In genomic region chr5:58184910-58185309, GRCh38 we compare ENCODE assay signal across 15 cellular contexts.
DNase-seq lines count a peak whose midpoint lies in the region; ATAC-seq, FAIRE-seq and TF ChIP-seq lines count a peak whose summit lies in the region.
"Had no signal": no experiment of that assay in that cellular context is flagged by ENCODE, and none has a peak within 500 bp of the region (broad histone marks: within the 10 kb centered on the region; RNA-seq: fewer than 3 reads in every experiment).

No MANE protein-coding gene starts in this region.

- no peaks in the 10 kb centered on the region for H3K36me3 ChIP-seq in IMR-90 (ENCODE audit: control insufficient read depth, insufficient read depth, low read length)
- H3K36me3 ChIP-seq in astrocyte (ENCODE audit: insufficient read depth, low read length), result no peaks in the 10 kb centered on the region
- H3K36me3 ChIP-seq in Peyer's patch, result no peaks in the 10 kb centered on the region
- H3K36me3 ChIP-seq: esophagus muscularis mucosa, tibial nerve had no signal

- CTCF ChIA-PET in IMR-90 (lab: Yijun Ruan, JAX), result no interaction called here

- H3K27ac ChIP-seq in IMR-90 (ENCODE audit: insufficient read depth, low read length) (no peak overlapping the region), astrocyte (ENCODE audit: low read depth, low read length) (peak overlapping the region; percentile 47), Peyer's patch (no peak overlapping the region)
- H3K27ac ChIP-seq: esophagus muscularis mucosa, tibial nerve had no signal

- peak overlapping the region; percentile 91 for H3K27ac Mint-ChIP-seq in astrocyte (ENCODE audit: unreplicated experiment)
- H3K27ac Mint-ChIP-seq: activated naive CD4-positive, alpha-beta T cell treated with anti-CD3 and anti-CD28 coated beads, Interleukin-2, amount 50 U/mL, for 72 hours had no signal

- no peaks in the 10 kb centered on the region for H3K79me2 ChIP-seq in astrocyte (ENCODE audit: insufficient read depth, low read length)

- no peak overlapping the region for H2BK5ac ChIP-seq in IMR-90 (ENCODE audit: low read depth, low read length, poor library complexity, severe bottlenecking)

- H4K5ac ChIP-seq in IMR-90 (ENCODE audit: low read depth, low read length), result no peak overlapping the region

- DNase-seq in AG08396 (ENCODE audit: low spot score), result peak; percentile 36
- peak; percentile 50 for DNase-seq in IMR-90
- peak; percentile 61 for DNase-seq in astrocyte (ENCODE audit: low read depth)
- no peak for DNase-seq in stimulated activated CD8-positive, alpha-beta memory T cell treated with anti-CD3 and anti-CD28 coated beads, Interleukin-4, amount 100 ng/mL, for 48 hours
- no peak for DNase-seq in Peyer's patch
- DNase-seq in SIG-M5 treated with dmso at 0.1 percent for 504 hours (lab: John Stamatoyannopoulos, UW; ENCODE audit: unreplicated experiment), result no peak
- DNase-seq: DMS79, NCI-H187 treated with DMSO at 0.1 percent for 48 hours, NCI-H748 treated with DMSO at 0.1 percent for 48 hours had no signal

- H4K91ac ChIP-seq in IMR-90 (ENCODE audit: insufficient read depth, low read depth, low read length), result no peak overlapping the region

- H3K9me3 ChIP-seq in IMR-90 (ENCODE audit: control insufficient read depth, insufficient read depth, low read length) (no peaks in the 10 kb centered on the region), astrocyte (ENCODE audit: insufficient read depth, low read depth, low read length) (no peaks in the 10 kb centered on the region), Peyer's patch (no peaks in the 10 kb centered on the region)
- H3K9me3 ChIP-seq: esophagus muscularis mucosa, tibial nerve had no signal

- no peaks in the 10 kb centered on the region for H3K79me1 ChIP-seq in IMR-90 (ENCODE audit: low read depth in 1 of 2, low read length in 2 of 2)

- TF ChIP-seq RAD21 in IMR-90 (IDR thresholded peaks at IDR 0.05; ENCODE audit: low read length), result no peak

- no peak overlapping the region for H3K14ac ChIP-seq in IMR-90 (replicated peaks; ENCODE audit: low read depth, low read length)

- BruUV-seq in IMR-90 (replicated peaks; lab: Mats Ljungman, UMichigan), result no TSS peak

- H4K20me1 ChIP-seq in IMR-90 (ENCODE audit: insufficient read depth, low read length), result no peaks in the 10 kb centered on the region
- H4K20me1 ChIP-seq in astrocyte (ENCODE audit: insufficient read depth, low read length), result no peaks in the 10 kb centered on the region

- no peak overlapping the region for H3K18ac ChIP-seq in IMR-90 (ENCODE audit: low read depth, low read length)

- 0 out of 3 replicates have a peak overlapping the region, but pooled peaks have one; percentile 25 for H2BK15ac ChIP-seq in IMR-90 (ENCODE audit: low read depth, low read length)

- no CpG with 5 or more reads among the region's 2 CpGs for WGBS in IMR-90 (ENCODE audit: extremely low coverage in 2 of 2, insufficient read length in 1 of 2), 2 experiments

- TF ChIP-seq CTCF in IMR-90 (conservative IDR thresholded peaks at IDR 0.05; ENCODE audit: low read depth, low read length) (no peak), astrocyte (IDR thresholded peaks at IDR 0.05; ENCODE audit: insufficient read depth, low read depth, low read length) (no peak), Peyer's patch (IDR thresholded peaks at IDR 0.05) (no peak)

- H3K23ac ChIP-seq in IMR-90 (ENCODE audit: low read depth, low read length), result no peak overlapping the region

- H3K4me1 Mint-ChIP-seq in astrocyte (ENCODE audit: low read depth, unreplicated experiment), result peaks cover 55% of the 10 kb centered on the region

- H3K27me3 Mint-ChIP-seq in astrocyte (ENCODE audit: low read depth, unreplicated experiment), result no peaks in the 10 kb centered on the region

- peak overlapping the region; percentile 26; the same call in 1 of the 2 replicates for H2BK120ac ChIP-seq in IMR-90 (ENCODE audit: low read depth, low read length)

- H3K9me1 ChIP-seq in IMR-90 (ENCODE audit: insufficient read depth, low read length), result peaks cover 6% of the 10 kb centered on the region; the same call in 1 of the 2 replicates

- H2BK20ac ChIP-seq in IMR-90 (ENCODE audit: low read depth, low read length), result no peak overlapping the region

- H3K27me3 ChIP-seq in IMR-90 (ENCODE audit: control insufficient read depth, insufficient read depth, low read length) (no peaks in the 10 kb centered on the region), astrocyte (ENCODE audit: insufficient read depth, low read length) (no peaks in the 10 kb centered on the region), Peyer's patch (no peaks in the 10 kb centered on the region)
- H3K27me3 ChIP-seq: esophagus muscularis mucosa, tibial nerve had no signal

- no peak overlapping the region for H3K9ac ChIP-seq in IMR-90 (ENCODE audit: low read depth, low read length)
- no peak overlapping the region for H3K9ac ChIP-seq in astrocyte (ENCODE audit: low read length)

- no peaks in the 10 kb centered on the region for H3K36me3 Mint-ChIP-seq in astrocyte (ENCODE audit: low read depth, unreplicated experiment)
- H3K36me3 Mint-ChIP-seq: activated naive CD4-positive, alpha-beta T cell treated with anti-CD3 and anti-CD28 coated beads, Interleukin-2, amount 50 U/mL, for 72 hours had no signal

- H3K4ac ChIP-seq in IMR-90 (ENCODE audit: low read depth, low read length), result no peak overlapping the region; the same call in 1 of the 2 replicates

- no peaks in the 10 kb centered on the region for H3K9me3 Mint-ChIP-seq in astrocyte (ENCODE audit: unreplicated experiment)
- H3K9me3 Mint-ChIP-seq: activated naive CD4-positive, alpha-beta T cell treated with anti-CD3 and anti-CD28 coated beads, Interleukin-2, amount 50 U/mL, for 72 hours had no signal

- H3K4me2 ChIP-seq in IMR-90 (ENCODE audit: low read depth, low read length) (peak overlapping the region; percentile 47; the same call in 1 of the 2 replicates), astrocyte (ENCODE audit: low read length) (no peak overlapping the region)

- intact Hi-C loops in IMR-90 (cut with micrococcal nuclease), result loop anchor here (5.0 kb wide), 3 partner anchors 298 to 888 kb away; no protein-coding TSS in a partner anchor

- H2AFZ ChIP-seq in IMR-90 (replicated peaks; ENCODE audit: low read length, poor library complexity) (no peak overlapping the region), astrocyte (ENCODE audit: low read depth, low read length) (no peak overlapping the region)

- FAIRE-seq in astrocyte (lab: Jason Lieb, UNC) (peak; percentile 84), islet of Langerhans (lab: Jason Lieb, UNC) (peak; percentile 89)
- FAIRE-seq: GM12891 had no signal

- H3K4me1 ChIP-seq in IMR-90 (ENCODE audit: control insufficient read depth, insufficient read depth, low read length) (peaks cover 3% of the 10 kb centered on the region), astrocyte (ENCODE audit: insufficient read depth, low read length) (peaks cover 21% of the 10 kb centered on the region), Peyer's patch (no peaks in the 10 kb centered on the region)

- POLR2A ChIA-PET in IMR-90 (lab: Charles Lee; ENCODE audit: unreplicated experiment), result no interaction called here

- H3K4me3 ChIP-seq in IMR-90 (ENCODE audit: insufficient read depth, low read depth, low read length), result no peak overlapping the region
- no peak overlapping the region for H3K4me3 ChIP-seq in astrocyte (ENCODE audit: insufficient read depth, low read depth, low read length)
- H3K4me3 ChIP-seq in Peyer's patch, result no peak overlapping the region
- H3K4me3 ChIP-seq: esophagus muscularis mucosa, tibial nerve had no signal

- H3K4me3 Mint-ChIP-seq in astrocyte (ENCODE audit: unreplicated experiment), result no peak overlapping the region

- H2AK5ac ChIP-seq in IMR-90 (ENCODE audit: low read depth, low read length), result no peak overlapping the region

- no peak overlapping the region for H3K56ac ChIP-seq in IMR-90 (ENCODE audit: extremely low read depth, insufficient read depth, low read length)

- peak; percentile 38; the same call in 1 of the 2 replicates for ATAC-seq in IMR-90 (ENCODE audit: low read depth)
- no peak for ATAC-seq in GM21717 (IDR thresholded peaks at IDR 0.05; ENCODE audit: unreplicated experiment)
- ATAC-seq: activated naive CD4-positive, alpha-beta T cell treated with anti-CD3 and anti-CD28 coated beads, Interleukin-2, amount 50 U/mL, for 72 hours had no signal

- dilution Hi-C loops in IMR-90 (cut with HindIII; ENCODE audit: low sequenced_read_pairs, unreplicated experiment), result no loop called here

- H2AK9ac ChIP-seq in IMR-90 (replicated peaks; ENCODE audit: low read depth, low read length, poor library complexity), result no peak overlapping the region

- in situ Hi-C loops in IMR-90 (cut with MboI; ENCODE audit: low sequenced_read_pairs), result no loop called here

- TF ChIP-seq POLR2A in IMR-90 (IDR thresholded peaks at IDR 0.05; ENCODE audit: low read depth, low read length) (no peak), Peyer's patch (IDR thresholded peaks at IDR 0.05) (no peak)

- H4K8ac ChIP-seq in IMR-90 (ENCODE audit: low read depth in 2 of 2, low read length in 2 of 2), result no peak overlapping the region

TF ChIP-seq in IMR-90, 13 proteins besides CTCF, POLR2A, EP300 and RAD21:
- TF ChIP-seq MAZ (IDR thresholded peaks at IDR 0.05; ENCODE audit: borderline replicate concordance, low read depth, low read length) (no peak), FOS (IDR thresholded peaks at IDR 0.05; ENCODE audit: low read depth, low read length) (0 out of 2 replicates have a peak, but pooled peaks have one; percentile 21)

Comparison
In these comparisons a context has a peak if more than half of its experiments do, and no peak if none do; other contexts are left out.
1. DNase-seq: peak in AG08396 (single experiment), IMR-90 (single experiment) and astrocyte (single experiment); none in stimulated activated CD8-positive, alpha-beta memory T cell treated with anti-CD3 and anti-CD28 coated beads, Interleukin-4, amount 100 ng/mL, for 48 hours (single experiment), Peyer's patch (0 of 3) and SIG-M5 treated with dmso at 0.1 percent for 504 hours (single experiment).